Comparison of ENCODE assay signal across 1 cellular context in the genomic region with DNA sequence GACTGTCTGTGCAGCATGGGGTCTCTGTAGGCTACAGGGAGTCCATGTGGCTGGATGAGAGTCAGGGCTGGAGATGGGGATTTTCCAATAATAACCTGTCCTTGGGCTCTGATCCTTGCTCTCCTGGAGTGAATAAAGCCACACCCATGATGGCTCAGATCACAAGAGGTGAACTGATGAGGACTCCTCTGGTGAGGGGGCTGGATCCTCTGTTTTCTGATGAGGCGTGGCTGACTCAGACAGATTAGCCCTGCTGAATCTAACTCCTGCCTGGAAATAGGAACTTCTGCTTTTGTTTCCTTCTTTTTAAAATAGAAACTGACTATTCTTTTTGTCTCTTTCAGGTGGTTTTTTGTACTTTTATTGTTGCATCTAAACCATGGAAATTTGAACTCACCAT.
TF ChIP-seq lines count a peak whose summit lies in the region.

No MANE protein-coding gene starts in this region.

TF ChIP-seq in H1, 55 proteins besides CTCF, POLR2A, EP300 and RAD21:
- TF ChIP-seq BRCA1 (IDR thresholded peaks at IDR 0.05; ENCODE audit: low read depth, low read length) (no peak), RBBP5 (IDR thresholded peaks at IDR 0.05; ENCODE audit: borderline replicate concordance, low read depth, low read length) (no peak), RNF2 (IDR thresholded peaks at IDR 0.05; ENCODE audit: borderline replicate concordance, low read depth, low read length, missing control alignments, poor library complexity, severe bottlenecking) (no peak), ASH2L (IDR thresholded peaks at IDR 0.05; ENCODE audit: low read length) (no peak), CBX8 (IDR thresholded peaks at IDR 0.05; ENCODE audit: borderline replicate concordance, low read depth, low read length) (no peak), GABPA (IDR thresholded peaks at IDR 0.05; ENCODE audit: borderline replicate concordance, insufficient read depth, low read length) (no peak), BACH1 (IDR thresholded peaks at IDR 0.05; ENCODE audit: low read length) (no peak), HDAC6 (IDR thresholded peaks at IDR 0.05; ENCODE audit: low read depth, low read length) (no peak), JUN (IDR thresholded peaks at IDR 0.05; ENCODE audit: low read depth, low read length) (no peak)
